In genomic region chr11:34055218-34056000, GRCh38 we compare ENCODE assay signal across 12 cellular contexts.
DNase-seq lines count a peak whose midpoint lies in the region; ATAC-seq and TF ChIP-seq lines count a peak whose summit lies in the region.
"Had no signal": no experiment of that assay in that cellular context is flagged by ENCODE, and none has a peak within 500 bp of the region (broad histone marks: within the 10 kb centered on the region; RNA-seq: fewer than 3 reads in every experiment).

No MANE protein-coding gene starts in this region.

- intact Hi-C loops in head of caudate nucleus (cut with DNase I): no loop called here

- peaks cover 8% of the 10 kb centered on the region for H3K4me1 ChIP-seq in iPS-15b (ENCODE audit: control insufficient read depth, insufficient read depth, low read length)
- H3K4me1 ChIP-seq in subcutaneous abdominal adipose tissue (ENCODE audit: control insufficient read depth in 5 of 5, insufficient read depth in 5 of 5, low read length in 5 of 5): peaks cover 4 to 58% (median 55%) of the 10 kb centered on the region in 5 donors

- no peaks in the 10 kb centered on the region for H3K9me3 ChIP-seq in iPS-15b (ENCODE audit: control insufficient read depth, insufficient read depth, low read length)
- H3K9me3 ChIP-seq in subcutaneous abdominal adipose tissue (ENCODE audit: control insufficient read depth in 5 of 5, low read length in 5 of 5): no peaks in the 10 kb centered on the region
- H3K9me3 ChIP-seq: uterus had no signal

- TF ChIP-seq CTCF in VCaP (conservative IDR thresholded peaks at IDR 0.05): no peak

- H3K27me3 Mint-ChIP-seq in activated naive CD4-positive, alpha-beta T cell treated with anti-CD3 and anti-CD28 coated beads, Interleukin-2, amount 10 ng/mL, durations not matched to agents 7 days and 5 days: no peaks in the 10 kb centered on the region

- H3K27ac ChIP-seq in VCaP (peak overlapping the region; percentile 99), subcutaneous abdominal adipose tissue (ENCODE audit: low read depth, low read length) (peak overlapping the region; percentile 99)
- H3K27ac ChIP-seq: uterus had no signal

- H3K36me3 ChIP-seq in iPS-15b (ENCODE audit: control insufficient read depth, insufficient read depth, low read length): no peaks in the 10 kb centered on the region
- H3K36me3 ChIP-seq in subcutaneous abdominal adipose tissue (ENCODE audit: control insufficient read depth in 5 of 5, insufficient read depth in 5 of 5, low read length in 5 of 5): peaks cover 2 to 11% (median 3%) of the 10 kb centered on the region in 5 donors
- H3K36me3 ChIP-seq: uterus had no signal

- CTCF ChIA-PET in activated naive CD4-positive, alpha-beta T cell treated with anti-CD3 and anti-CD28 coated beads, Interleukin-2, amount 10 ng/mL, durations not matched to agents 7 days and 5 days (lab: Charles Lee): no interaction called here

- peaks cover 33% of the 10 kb centered on the region for H3K36me3 Mint-ChIP-seq in activated naive CD4-positive, alpha-beta T cell treated with anti-CD3 and anti-CD28 coated beads, Interleukin-2, amount 10 ng/mL, durations not matched to agents 7 days and 5 days

- peaks cover 57% of the 10 kb centered on the region for H3K4me1 Mint-ChIP-seq in activated naive CD4-positive, alpha-beta T cell treated with anti-CD3 and anti-CD28 coated beads, Interleukin-2, amount 10 ng/mL, durations not matched to agents 7 days and 5 days

- H3K27ac Mint-ChIP-seq in activated naive CD4-positive, alpha-beta T cell treated with anti-CD3 and anti-CD28 coated beads, Interleukin-2, amount 10 ng/mL, durations not matched to agents 7 days and 5 days: peak overlapping the region; percentile 28

- H3K9me3 Mint-ChIP-seq in activated naive CD4-positive, alpha-beta T cell treated with anti-CD3 and anti-CD28 coated beads, Interleukin-2, amount 10 ng/mL, durations not matched to agents 7 days and 5 days: no peaks in the 10 kb centered on the region
- H3K9me3 Mint-ChIP-seq: activated naive CD4-positive, alpha-beta T cell treated with anti-CD3 and anti-CD28 coated beads, Interleukin-2, amount 50 U/mL, for 72 hours had no signal

- H3K27me3 ChIP-seq in iPS-15b (ENCODE audit: control insufficient read depth, insufficient read depth, low read length) (no peaks in the 10 kb centered on the region), subcutaneous abdominal adipose tissue (ENCODE audit: control insufficient read depth in 5 of 5, insufficient read depth in 4 of 5, low read length in 5 of 5) (no peaks in the 10 kb centered on the region)
- H3K27me3 ChIP-seq: uterus had no signal

- H3K9ac ChIP-seq in iPS-15b (ENCODE audit: low read depth, low read length): no peak overlapping the region
- peak overlapping the region in 1 of 5 donors; percentile 55 for H3K9ac ChIP-seq in subcutaneous abdominal adipose tissue (ENCODE audit: low read length in 5 of 5)

- peak overlapping the region; percentile 10 for H3K4me3 Mint-ChIP-seq in activated naive CD4-positive, alpha-beta T cell treated with anti-CD3 and anti-CD28 coated beads, Interleukin-2, amount 10 ng/mL, durations not matched to agents 7 days and 5 days

- no peak for DNase-seq in activated naive CD4-positive, alpha-beta T cell treated with anti-CD3 and anti-CD28 coated beads, Interleukin-2, amount 10 ng/mL, durations not matched to agents 7 days and 5 days
- DNase-seq in activated naive CD4-positive, alpha-beta T cell treated with anti-CD3 and anti-CD28 coated beads, Interleukin-2, amount 50 U/mL, for 16 hours: no peak
- no peak for DNase-seq in head of caudate nucleus
- DNase-seq: C1 segment of cervical spinal cord, NCI-H69, uterus had no signal

- ATAC-seq in HG03139 (IDR thresholded peaks at IDR 0.05; ENCODE audit: unreplicated experiment): no peak
- no peak for ATAC-seq in HG03442 (IDR thresholded peaks at IDR 0.05; ENCODE audit: unreplicated experiment)
- ATAC-seq: activated naive CD4-positive, alpha-beta T cell treated with anti-CD3 and anti-CD28 coated beads, Interleukin-2, amount 50 U/mL, for 72 hours had no signal

- peak overlapping the region; percentile 89 for H3K4me3 ChIP-seq in iPS-15b (ENCODE audit: low read depth, low read length)
- no peak overlapping the region for H3K4me3 ChIP-seq in subcutaneous abdominal adipose tissue (ENCODE audit: low read depth in 1 of 5, low read length in 5 of 5)
- H3K4me3 ChIP-seq: uterus had no signal
